In the genomic region with DNA sequence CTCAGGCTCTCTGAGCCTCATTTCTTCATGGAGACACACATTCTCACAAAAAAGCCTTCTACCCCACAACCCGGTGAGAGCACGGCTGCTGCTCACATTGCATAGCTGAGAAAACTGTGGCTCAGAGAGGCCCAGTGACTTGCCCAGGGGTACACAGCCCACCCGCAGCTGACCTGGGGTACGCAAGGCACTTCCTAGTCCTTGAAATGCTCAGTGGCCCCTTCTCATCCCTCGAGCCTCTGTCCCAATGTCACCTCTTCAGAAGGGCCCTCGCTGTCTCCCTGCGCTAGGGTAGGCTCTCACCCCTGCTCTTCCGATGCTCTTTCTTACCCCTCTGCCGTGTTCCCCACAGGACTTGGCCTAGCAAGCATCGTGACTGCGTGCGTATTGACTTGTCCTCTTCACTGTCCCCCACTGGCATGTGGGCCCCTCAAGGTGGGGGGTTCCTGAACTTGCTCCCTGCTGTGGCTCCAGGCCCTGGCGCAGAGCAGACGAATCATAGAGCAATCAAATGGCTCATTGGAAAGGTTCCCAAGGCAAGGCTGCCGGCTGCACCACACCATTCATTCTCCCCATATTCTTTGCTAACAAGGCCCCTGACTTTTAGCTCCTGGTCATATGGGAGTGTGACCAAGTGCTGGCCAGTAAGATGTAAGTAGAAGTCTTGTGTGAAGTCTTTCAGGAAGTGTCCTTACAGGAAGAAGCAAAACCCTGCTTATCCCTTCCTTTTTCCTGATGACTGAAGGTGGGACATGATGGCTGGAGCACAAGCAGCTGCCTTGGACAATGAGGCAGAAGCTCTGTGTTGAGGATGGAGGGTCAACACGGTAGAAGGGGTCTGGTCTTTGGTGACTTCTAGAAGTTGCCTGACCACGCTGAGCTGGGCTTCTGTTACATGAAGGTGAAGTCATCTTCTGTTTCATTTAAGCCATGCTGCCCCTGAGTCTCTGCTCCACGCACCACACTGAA, we compare ENCODE assay signal across 1 cellular context.
A peak's percentile ranks its signal among the peaks of the same experiment; 100 is the strongest.
TF ChIP-seq lines count a peak whose summit lies in the region.

No MANE protein-coding gene starts in this region.

TF ChIP-seq in HepG2, 621 proteins besides CTCF, POLR2A, EP300 and RAD21 (continues in another document):
- no peak for TF ChIP-seq JARID2 (CRISPR knock-in tag; IDR thresholded peaks at IDR 0.05; ENCODE audit: insufficient replicate concordance)
- peak; percentile 18; the same call in 1 of the 2 replicates for TF ChIP-seq ZNF891 (CRISPR knock-in tag; IDR thresholded peaks at IDR 0.05)
- TF ChIP-seq DNMT1 (CRISPR knock-in tag; IDR thresholded peaks at IDR 0.05): no peak
- peak; percentile 59; the same call in 1 of the 2 replicates for TF ChIP-seq ZNF816 (CRISPR knock-in tag; IDR thresholded peaks at IDR 0.05; ENCODE audit: borderline replicate concordance)
- TF ChIP-seq REL (CRISPR knock-in tag; conservative IDR thresholded peaks at IDR 0.05): no peak
- TF ChIP-seq NKX3-1 (CRISPR knock-in tag; IDR thresholded peaks at IDR 0.05): no peak
- TF ChIP-seq, protein P1, sequence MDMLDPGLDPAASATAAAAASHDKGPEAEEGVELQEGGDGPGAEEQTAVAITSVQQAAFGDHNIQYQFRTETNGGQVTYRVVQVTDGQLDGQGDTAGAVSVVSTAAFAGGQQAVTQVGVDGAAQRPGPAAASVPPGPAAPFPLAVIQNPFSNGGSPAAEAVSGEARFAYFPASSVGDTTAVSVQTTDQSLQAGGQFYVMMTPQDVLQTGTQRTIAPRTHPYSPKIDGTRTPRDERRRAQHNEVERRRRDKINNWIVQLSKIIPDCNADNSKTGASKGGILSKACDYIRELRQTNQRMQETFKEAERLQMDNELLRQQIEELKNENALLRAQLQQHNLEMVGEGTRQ (IDR thresholded peaks at IDR 0.05; ENCODE audit: low read depth, low read length): no peak
- TF ChIP-seq, protein P1 (CRISPR knock-in tag; IDR thresholded peaks at IDR 0.05; ENCODE audit: borderline replicate concordance): peak; percentile 64; the same call in 1 of the 2 replicates
- 0 out of 2 replicates have a peak, but pooled peaks have one; percentile 57 for TF ChIP-seq AHR (CRISPR knock-in tag; IDR thresholded peaks at IDR 0.05)
- TF ChIP-seq, protein P2, sequence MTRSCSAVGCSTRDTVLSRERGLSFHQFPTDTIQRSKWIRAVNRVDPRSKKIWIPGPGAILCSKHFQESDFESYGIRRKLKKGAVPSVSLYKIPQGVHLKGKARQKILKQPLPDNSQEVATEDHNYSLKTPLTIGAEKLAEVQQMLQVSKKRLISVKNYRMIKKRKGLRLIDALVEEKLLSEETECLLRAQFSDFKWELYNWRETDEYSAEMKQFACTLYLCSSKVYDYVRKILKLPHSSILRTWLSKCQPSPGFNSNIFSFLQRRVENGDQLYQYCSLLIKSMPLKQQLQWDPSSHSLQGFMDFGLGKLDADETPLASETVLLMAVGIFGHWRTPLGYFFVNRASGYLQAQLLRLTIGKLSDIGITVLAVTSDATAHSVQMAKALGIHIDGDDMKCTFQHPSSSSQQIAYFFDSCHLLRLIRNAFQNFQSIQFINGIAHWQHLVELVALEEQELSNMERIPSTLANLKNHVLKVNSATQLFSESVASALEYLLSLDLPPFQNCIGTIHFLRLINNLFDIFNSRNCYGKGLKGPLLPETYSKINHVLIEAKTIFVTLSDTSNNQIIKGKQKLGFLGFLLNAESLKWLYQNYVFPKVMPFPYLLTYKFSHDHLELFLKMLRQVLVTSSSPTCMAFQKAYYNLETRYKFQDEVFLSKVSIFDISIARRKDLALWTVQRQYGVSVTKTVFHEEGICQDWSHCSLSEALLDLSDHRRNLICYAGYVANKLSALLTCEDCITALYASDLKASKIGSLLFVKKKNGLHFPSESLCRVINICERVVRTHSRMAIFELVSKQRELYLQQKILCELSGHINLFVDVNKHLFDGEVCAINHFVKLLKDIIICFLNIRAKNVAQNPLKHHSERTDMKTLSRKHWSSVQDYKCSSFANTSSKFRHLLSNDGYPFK (CRISPR knock-in tag; IDR thresholded peaks at IDR 0.05; ENCODE audit: borderline replicate concordance): peak; percentile 38; the same call in 1 of the 2 replicates
- TF ChIP-seq MIER3 (CRISPR knock-in tag; IDR thresholded peaks at IDR 0.05; ENCODE audit: borderline replicate concordance): 0 out of 2 replicates have a peak, but pooled peaks have one; percentile 2
- TF ChIP-seq, protein P3, sequence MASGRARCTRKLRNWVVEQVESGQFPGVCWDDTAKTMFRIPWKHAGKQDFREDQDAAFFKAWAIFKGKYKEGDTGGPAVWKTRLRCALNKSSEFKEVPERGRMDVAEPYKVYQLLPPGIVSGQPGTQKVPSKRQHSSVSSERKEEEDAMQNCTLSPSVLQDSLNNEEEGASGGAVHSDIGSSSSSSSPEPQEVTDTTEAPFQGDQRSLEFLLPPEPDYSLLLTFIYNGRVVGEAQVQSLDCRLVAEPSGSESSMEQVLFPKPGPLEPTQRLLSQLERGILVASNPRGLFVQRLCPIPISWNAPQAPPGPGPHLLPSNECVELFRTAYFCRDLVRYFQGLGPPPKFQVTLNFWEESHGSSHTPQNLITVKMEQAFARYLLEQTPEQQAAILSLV (CRISPR knock-in tag; IDR thresholded peaks at IDR 0.05; ENCODE audit: borderline replicate concordance): peak; percentile 42; the same call in 1 of the 2 replicates
- no peak for TF ChIP-seq GFI1 (CRISPR knock-in tag; IDR thresholded peaks at IDR 0.05; ENCODE audit: borderline replicate concordance)
- TF ChIP-seq NRL (CRISPR knock-in tag; IDR thresholded peaks at IDR 0.05; ENCODE audit: borderline replicate concordance): peak; percentile 56; the same call in 1 of the 2 replicates
- TF ChIP-seq, protein P4, sequence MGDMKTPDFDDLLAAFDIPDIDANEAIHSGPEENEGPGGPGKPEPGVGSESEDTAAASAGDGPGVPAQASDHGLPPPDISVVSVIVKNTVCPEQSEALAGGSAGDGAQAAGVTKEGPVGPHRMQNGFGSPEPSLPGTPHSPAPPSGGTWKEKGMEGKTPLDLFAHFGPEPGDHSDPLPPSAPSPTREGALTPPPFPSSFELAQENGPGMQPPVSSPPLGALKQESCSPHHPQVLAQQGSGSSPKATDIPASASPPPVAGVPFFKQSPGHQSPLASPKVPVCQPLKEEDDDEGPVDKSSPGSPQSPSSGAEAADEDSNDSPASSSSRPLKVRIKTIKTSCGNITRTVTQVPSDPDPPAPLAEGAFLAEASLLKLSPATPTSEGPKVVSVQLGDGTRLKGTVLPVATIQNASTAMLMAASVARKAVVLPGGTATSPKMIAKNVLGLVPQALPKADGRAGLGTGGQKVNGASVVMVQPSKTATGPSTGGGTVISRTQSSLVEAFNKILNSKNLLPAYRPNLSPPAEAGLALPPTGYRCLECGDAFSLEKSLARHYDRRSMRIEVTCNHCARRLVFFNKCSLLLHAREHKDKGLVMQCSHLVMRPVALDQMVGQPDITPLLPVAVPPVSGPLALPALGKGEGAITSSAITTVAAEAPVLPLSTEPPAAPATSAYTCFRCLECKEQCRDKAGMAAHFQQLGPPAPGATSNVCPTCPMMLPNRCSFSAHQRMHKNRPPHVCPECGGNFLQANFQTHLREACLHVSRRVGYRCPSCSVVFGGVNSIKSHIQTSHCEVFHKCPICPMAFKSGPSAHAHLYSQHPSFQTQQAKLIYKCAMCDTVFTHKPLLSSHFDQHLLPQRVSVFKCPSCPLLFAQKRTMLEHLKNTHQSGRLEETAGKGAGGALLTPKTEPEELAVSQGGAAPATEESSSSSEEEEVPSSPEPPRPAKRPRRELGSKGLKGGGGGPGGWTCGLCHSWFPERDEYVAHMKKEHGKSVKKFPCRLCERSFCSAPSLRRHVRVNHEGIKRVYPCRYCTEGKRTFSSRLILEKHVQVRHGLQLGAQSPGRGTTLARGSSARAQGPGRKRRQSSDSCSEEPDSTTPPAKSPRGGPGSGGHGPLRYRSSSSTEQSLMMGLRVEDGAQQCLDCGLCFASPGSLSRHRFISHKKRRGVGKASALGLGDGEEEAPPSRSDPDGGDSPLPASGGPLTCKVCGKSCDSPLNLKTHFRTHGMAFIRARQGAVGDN (CRISPR knock-in tag; IDR thresholded peaks at IDR 0.05): peak; percentile 72
- peak; percentile 45; the same call in 1 of the 2 replicates for TF ChIP-seq KAT7 (CRISPR knock-in tag; IDR thresholded peaks at IDR 0.05; ENCODE audit: borderline replicate concordance)
- TF ChIP-seq GABPB1 (CRISPR knock-in tag; IDR thresholded peaks at IDR 0.05): no peak; the same call in 1 of the 2 replicates
- TF ChIP-seq ZFP41 (CRISPR knock-in tag; IDR thresholded peaks at IDR 0.05; ENCODE audit: borderline replicate concordance): no peak
- TF ChIP-seq ZNF432 (CRISPR knock-in tag; IDR thresholded peaks at IDR 0.05; ENCODE audit: borderline replicate concordance): no peak
- TF ChIP-seq, protein P5, sequence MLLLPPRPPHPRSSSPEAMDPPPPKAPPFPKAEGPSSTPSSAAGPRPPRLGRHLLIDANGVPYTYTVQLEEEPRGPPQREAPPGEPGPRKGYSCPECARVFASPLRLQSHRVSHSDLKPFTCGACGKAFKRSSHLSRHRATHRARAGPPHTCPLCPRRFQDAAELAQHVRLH (CRISPR knock-in tag; IDR thresholded peaks at IDR 0.05; ENCODE audit: borderline replicate concordance, low read depth): no peak
- peak; percentile 1; the same call in 1 of the 2 replicates for TF ChIP-seq FOXO1 (CRISPR knock-in tag; IDR thresholded peaks at IDR 0.05)
- no peak for TF ChIP-seq SPEN (CRISPR knock-in tag; IDR thresholded peaks at IDR 0.05; ENCODE audit: low read depth)
- 0 out of 2 replicates have a peak, but pooled peaks have one; percentile 10 for TF ChIP-seq TGIF2 (CRISPR knock-in tag; IDR thresholded peaks at IDR 0.05)
- peak; percentile 20; the same call in 1 of the 2 replicates for TF ChIP-seq MYC (CRISPR knock-in tag; IDR thresholded peaks at IDR 0.05; ENCODE audit: borderline replicate concordance)
- TF ChIP-seq KMT2A (CRISPR knock-in tag; IDR thresholded peaks at IDR 0.05): peak; percentile 60; the same call in 1 of the 2 replicates
- TF ChIP-seq ZFX (CRISPR knock-in tag; IDR thresholded peaks at IDR 0.05; ENCODE audit: low read depth): 0 out of 2 replicates have a peak, but pooled peaks have one; percentile 9
- TF ChIP-seq, protein P6, sequence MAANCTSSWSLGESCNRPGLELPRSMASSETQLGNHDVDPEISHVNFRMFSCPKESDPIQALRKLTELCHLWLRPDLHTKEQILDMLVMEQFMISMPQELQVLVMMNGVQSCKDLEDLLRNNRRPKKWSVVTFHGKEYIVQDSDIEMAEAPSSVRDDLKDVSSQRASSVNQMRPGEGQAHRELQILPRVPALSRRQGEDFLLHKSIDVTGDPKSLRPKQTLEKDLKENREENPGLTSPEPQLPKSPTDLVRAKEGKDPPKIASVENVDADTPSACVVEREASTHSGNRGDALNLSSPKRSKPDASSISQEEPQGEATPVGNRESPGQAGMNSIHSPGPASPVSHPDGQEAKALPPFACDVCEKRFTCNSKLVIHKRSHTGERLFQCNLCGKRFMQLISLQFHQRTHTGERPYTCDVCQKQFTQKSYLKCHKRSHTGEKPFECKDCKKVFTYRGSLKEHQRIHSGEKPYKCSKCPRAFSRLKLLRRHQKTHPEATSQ (CRISPR knock-in tag; IDR thresholded peaks at IDR 0.05; ENCODE audit: borderline replicate concordance): no peak
- TF ChIP-seq ZMYM3 (CRISPR knock-in tag; IDR thresholded peaks at IDR 0.05): peak; percentile 97
- TF ChIP-seq, protein P7, sequence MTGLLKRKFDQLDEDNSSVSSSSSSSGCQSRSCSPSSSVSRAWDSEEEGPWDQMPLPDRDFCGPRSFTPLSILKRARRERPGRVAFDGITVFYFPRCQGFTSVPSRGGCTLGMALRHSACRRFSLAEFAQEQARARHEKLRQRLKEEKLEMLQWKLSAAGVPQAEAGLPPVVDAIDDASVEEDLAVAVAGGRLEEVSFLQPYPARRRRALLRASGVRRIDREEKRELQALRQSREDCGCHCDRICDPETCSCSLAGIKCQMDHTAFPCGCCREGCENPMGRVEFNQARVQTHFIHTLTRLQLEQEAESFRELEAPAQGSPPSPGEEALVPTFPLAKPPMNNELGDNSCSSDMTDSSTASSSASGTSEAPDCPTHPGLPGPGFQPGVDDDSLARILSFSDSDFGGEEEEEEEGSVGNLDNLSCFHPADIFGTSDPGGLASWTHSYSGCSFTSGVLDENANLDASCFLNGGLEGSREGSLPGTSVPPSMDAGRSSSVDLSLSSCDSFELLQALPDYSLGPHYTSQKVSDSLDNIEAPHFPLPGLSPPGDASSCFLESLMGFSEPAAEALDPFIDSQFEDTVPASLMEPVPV (CRISPR knock-in tag; IDR thresholded peaks at IDR 0.05): no peak
- no peak for TF ChIP-seq ZNF121 (CRISPR knock-in tag; IDR thresholded peaks at IDR 0.05)
- TF ChIP-seq ZFP36 (IDR thresholded peaks at IDR 0.05; ENCODE audit: borderline replicate concordance, low read depth, low read length, partially characterized antibody): no peak
- 0 out of 3 replicates have a peak, but pooled peaks have one; percentile 12 for TF ChIP-seq MXI1 (IDR thresholded peaks at IDR 0.05; ENCODE audit: borderline replicate concordance, low read depth, low read length)
- no peak for TF ChIP-seq ZC3H4 (CRISPR knock-in tag; IDR thresholded peaks at IDR 0.05; ENCODE audit: borderline replicate concordance)
- TF ChIP-seq, protein P8, sequence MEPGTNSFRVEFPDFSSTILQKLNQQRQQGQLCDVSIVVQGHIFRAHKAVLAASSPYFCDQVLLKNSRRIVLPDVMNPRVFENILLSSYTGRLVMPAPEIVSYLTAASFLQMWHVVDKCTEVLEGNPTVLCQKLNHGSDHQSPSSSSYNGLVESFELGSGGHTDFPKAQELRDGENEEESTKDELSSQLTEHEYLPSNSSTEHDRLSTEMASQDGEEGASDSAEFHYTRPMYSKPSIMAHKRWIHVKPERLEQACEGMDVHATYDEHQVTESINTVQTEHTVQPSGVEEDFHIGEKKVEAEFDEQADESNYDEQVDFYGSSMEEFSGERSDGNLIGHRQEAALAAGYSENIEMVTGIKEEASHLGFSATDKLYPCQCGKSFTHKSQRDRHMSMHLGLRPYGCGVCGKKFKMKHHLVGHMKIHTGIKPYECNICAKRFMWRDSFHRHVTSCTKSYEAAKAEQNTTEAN (CRISPR knock-in tag; conservative IDR thresholded peaks at IDR 0.05): no peak
- no peak for TF ChIP-seq HNRNPL (IDR thresholded peaks at IDR 0.05; ENCODE audit: low read depth, low read length)
- TF ChIP-seq ZNF354B (CRISPR knock-in tag; IDR thresholded peaks at IDR 0.05): no peak
- no peak for TF ChIP-seq ZNF879 (CRISPR knock-in tag; IDR thresholded peaks at IDR 0.05)
- TF ChIP-seq ADNP (CRISPR knock-in tag; IDR thresholded peaks at IDR 0.05): 0 out of 2 replicates have a peak, but pooled peaks have one; percentile 40
- no peak for TF ChIP-seq CEBPG (CRISPR knock-in tag; IDR thresholded peaks at IDR 0.05)
